8 cellular contexts compared by ENCODE assay signal in genomic region chr1:203290261-203291089, GRCh38. TPM values are rescaled to one million over a fixed set of nuclear protein-coding genes. Genes with fewer than 3 reads are reported as not detected.
A peak's percentile ranks its signal among the peaks of the same experiment; 100 is the strongest.
DNase-seq lines count a peak whose midpoint lies in the region; ATAC-seq and TF ChIP-seq lines count a peak whose summit lies in the region.

No MANE protein-coding gene starts in this region.

- no peak overlapping the region for H3K4me3 Mint-ChIP-seq in endothelial cell (ENCODE audit: unreplicated experiment)

- peak overlapping the region; percentile 3 for H3K27ac Mint-ChIP-seq in endothelial cell (ENCODE audit: unreplicated experiment)

- H3K36me3 Mint-ChIP-seq in endothelial cell (ENCODE audit: low read depth, unreplicated experiment), result no peaks in the 10 kb centered on the region

- H3K27me3 Mint-ChIP-seq in endothelial cell (ENCODE audit: unreplicated experiment), result peaks cover 27% of the 10 kb centered on the region

- peaks cover 66% of the 10 kb centered on the region for H3K4me1 Mint-ChIP-seq in endothelial cell (ENCODE audit: unreplicated experiment)

- ATAC-seq in GM18873 (IDR thresholded peaks at IDR 0.05; ENCODE audit: low FRiP score, unreplicated experiment) (peak; percentile 31), HG03139 (IDR thresholded peaks at IDR 0.05; ENCODE audit: unreplicated experiment) (peak; percentile 36)

- no peak for TF ChIP-seq CTCF in endothelial cell (IDR thresholded peaks at IDR 0.05; ENCODE audit: unreplicated experiment)

- no peaks in the 10 kb centered on the region for H3K9me3 Mint-ChIP-seq in endothelial cell (ENCODE audit: unreplicated experiment)

- DNase-seq in NCI-H524 (lab: John Stamatoyannopoulos, UW), result peak; percentile 86 to 92
- peak; percentile 97 for DNase-seq in activated T-cell treated with anti-CD3 and anti-CD28 coated beads for 1 hour (ENCODE audit: low read depth)
- DNase-seq in endothelial cell (ENCODE audit: low spot score), result peak; percentile 63
- peak; percentile 83 for DNase-seq in middle frontal gyrus (ENCODE audit: extremely low spot score, low spot score)
- DNase-seq in stimulated activated CD8-positive, alpha-beta memory T cell treated with anti-CD3 and anti-CD28 coated beads, Interleukin-15, amount 100 ng/mL, for 4 hours (ENCODE audit: low read depth in 2 of 2), result peak; percentile 94 to 95
- no peak for DNase-seq in UCSD-AML1 (lab: John Stamatoyannopoulos, UW; ENCODE audit: unreplicated experiment)

RNA-seq across cellular contexts. Expression of gene BTG2, which starts 14.8 kb away (rescaled TPM):
- 80.0 TPM for total RNA-seq in endothelial cell (ENCODE audit: unreplicated experiment)
